ENCODE assay signal across 15 cellular contexts in the genomic region with DNA sequence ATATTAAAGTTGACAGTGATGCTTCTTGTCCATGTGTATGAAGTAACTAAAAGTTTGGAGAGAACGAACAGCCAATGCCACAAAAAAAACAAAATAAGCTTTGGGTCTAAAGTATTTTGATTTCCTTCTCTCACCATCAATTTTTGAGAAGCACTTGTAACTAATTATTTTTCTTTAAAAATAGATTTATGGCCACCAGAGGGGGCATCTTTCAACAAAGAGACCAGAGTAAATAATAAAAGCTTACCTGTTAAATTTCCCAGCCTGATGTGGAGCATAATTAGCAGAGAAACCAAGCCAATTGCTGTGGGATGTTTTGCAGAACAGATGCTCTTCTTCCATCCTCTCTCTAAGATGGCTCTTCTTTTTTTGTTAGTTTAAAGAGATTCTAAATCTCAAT. TPM values are rescaled to one million over a fixed set of nuclear protein-coding genes. Genes with fewer than 3 reads are reported as not detected.
A peak's percentile ranks its signal among the peaks of the same experiment; 100 is the strongest.
DNase-seq lines count a peak whose midpoint lies in the region; TF ChIP-seq lines count a peak whose summit lies in the region.
"Had no signal": no experiment of that assay in that cellular context is flagged by ENCODE, and none has a peak within 500 bp of the region (broad histone marks: within the 10 kb centered on the region; RNA-seq: fewer than 3 reads in every experiment).

No MANE protein-coding gene starts in this region.

- H3K27ac Mint-ChIP-seq in MCF 10A (ENCODE audit: low read depth, unreplicated experiment) (no peak overlapping the region), endothelial cell (ENCODE audit: unreplicated experiment) (no peak overlapping the region)
- H3K27ac Mint-ChIP-seq in activated CD4-positive, alpha-beta memory T cell treated with anti-CD3 and anti-CD28 coated beads for 36 hours, result no peak overlapping the region
- H3K27ac Mint-ChIP-seq in activated naive CD4-positive, alpha-beta T cell treated with anti-CD3 and anti-CD28 coated beads for 36 hours, result no peak overlapping the region
- H3K27ac Mint-ChIP-seq: WTC11 had no signal

- no peaks in the 10 kb centered on the region for H3K79me2 ChIP-seq in mammary epithelial cell (ENCODE audit: insufficient read depth, low read length)

- no peaks in the 10 kb centered on the region for H3K36me3 Mint-ChIP-seq in MCF 10A (ENCODE audit: insufficient read depth, unreplicated experiment)
- no peaks in the 10 kb centered on the region for H3K36me3 Mint-ChIP-seq in endothelial cell (ENCODE audit: low read depth, unreplicated experiment)
- H3K36me3 Mint-ChIP-seq in activated CD4-positive, alpha-beta memory T cell treated with anti-CD3 and anti-CD28 coated beads for 36 hours, result no peaks in the 10 kb centered on the region
- H3K36me3 Mint-ChIP-seq in activated naive CD4-positive, alpha-beta T cell treated with anti-CD3 and anti-CD28 coated beads for 36 hours (ENCODE audit: low read depth), result no peaks in the 10 kb centered on the region
- H3K36me3 Mint-ChIP-seq: WTC11 had no signal

- 43% methylated on average over 1 of the region's 1 CpG for WGBS in mammary epithelial cell (ENCODE audit: low coverage, missing lambda C conversion rate)

- no peaks in the 10 kb centered on the region for H3K4me1 ChIP-seq in mammary epithelial cell (ENCODE audit: insufficient read depth, low read length)
- H3K4me1 ChIP-seq: breast epithelium, right atrium auricular region, tibial artery had no signal

- intact Hi-C loops in MCF 10A (cut with micrococcal nuclease), result no loop called here
- intact Hi-C loops in mammary epithelial cell (cut with micrococcal nuclease), result no loop called here
- intact Hi-C loops in activated CD4-positive, alpha-beta memory T cell treated with anti-CD3 and anti-CD28 coated beads for 36 hours (cut with micrococcal nuclease), result no loop called here
- intact Hi-C loops in activated naive CD4-positive, alpha-beta T cell treated with anti-CD3 and anti-CD28 coated beads for 36 hours (cut with micrococcal nuclease), result no loop called here

- in situ Hi-C loops in mammary epithelial cell (cut with MboI; ENCODE audit: low sequenced_read_pairs in 2 of 2), result no loop called here

- POLR2A ChIA-PET in MCF 10A (lab: Yijun Ruan, JAX), result interaction anchor here (0.9 kb wide), 1 partner anchor 8 kb away, joined by 3 read pairs; no protein-coding TSS in a partner anchor
- POLR2A ChIA-PET in activated CD4-positive, alpha-beta memory T cell treated with anti-CD3 and anti-CD28 coated beads for 36 hours (lab: Charles Lee), result interaction anchor here (0.6 kb wide), 1 partner anchor 15 kb away, joined by 7 read pairs; no protein-coding TSS in a partner anchor

- H3K4me2 ChIP-seq in mammary epithelial cell (ENCODE audit: insufficient read depth, low read depth, low read length), result no peak overlapping the region

- H3K4me3 ChIP-seq in mammary epithelial cell (replicated peaks in 1 of 3; ENCODE audit: insufficient read depth in 1 of 3, low read depth in 2 of 3, low read length in 3 of 3), result no peak overlapping the region
- H3K4me3 ChIP-seq: breast epithelium, right atrium auricular region, tibial artery had no signal

- no peaks in the 10 kb centered on the region for H3K9me3 Mint-ChIP-seq in MCF 10A (ENCODE audit: unreplicated experiment)
- H3K9me3 Mint-ChIP-seq in endothelial cell (ENCODE audit: unreplicated experiment), result no peaks in the 10 kb centered on the region
- no peaks in the 10 kb centered on the region for H3K9me3 Mint-ChIP-seq in activated CD4-positive, alpha-beta memory T cell treated with anti-CD3 and anti-CD28 coated beads for 36 hours
- no peaks in the 10 kb centered on the region for H3K9me3 Mint-ChIP-seq in activated naive CD4-positive, alpha-beta T cell treated with anti-CD3 and anti-CD28 coated beads for 36 hours

- no peaks in the 10 kb centered on the region for H3K36me3 ChIP-seq in mammary epithelial cell (ENCODE audit: insufficient read depth, low read length)
- H3K36me3 ChIP-seq: breast epithelium, right atrium auricular region, tibial artery had no signal

- no peak overlapping the region for H3K4me3 Mint-ChIP-seq in MCF 10A (ENCODE audit: unreplicated experiment)
- H3K4me3 Mint-ChIP-seq in endothelial cell (ENCODE audit: unreplicated experiment), result no peak overlapping the region
- no peak overlapping the region for H3K4me3 Mint-ChIP-seq in activated CD4-positive, alpha-beta memory T cell treated with anti-CD3 and anti-CD28 coated beads for 36 hours
- no peak overlapping the region for H3K4me3 Mint-ChIP-seq in activated naive CD4-positive, alpha-beta T cell treated with anti-CD3 and anti-CD28 coated beads for 36 hours
- H3K4me3 Mint-ChIP-seq: WTC11 had no signal

- no peak overlapping the region for H3K9ac ChIP-seq in mammary epithelial cell (ENCODE audit: insufficient read depth, low read length)

- no TSS peak for BruUV-seq in MCF 10A (replicated peaks; lab: Mats Ljungman, UMichigan)
- no TSS peak for BruUV-seq in mammary epithelial cell (replicated peaks; lab: Mats Ljungman, UMichigan)

- H3K9me3 ChIP-seq in mammary epithelial cell (replicated peaks; ENCODE audit: insufficient read depth, low read length), result no peaks in the 10 kb centered on the region
- H3K9me3 ChIP-seq: breast epithelium, right atrium auricular region, tibial artery had no signal

- H3K4me1 Mint-ChIP-seq in MCF 10A (ENCODE audit: insufficient read depth, unreplicated experiment), result no peaks in the 10 kb centered on the region
- H3K4me1 Mint-ChIP-seq in endothelial cell (ENCODE audit: unreplicated experiment), result no peaks in the 10 kb centered on the region
- no peaks in the 10 kb centered on the region for H3K4me1 Mint-ChIP-seq in activated CD4-positive, alpha-beta memory T cell treated with anti-CD3 and anti-CD28 coated beads for 36 hours (ENCODE audit: low read depth)
- H3K4me1 Mint-ChIP-seq in activated naive CD4-positive, alpha-beta T cell treated with anti-CD3 and anti-CD28 coated beads for 36 hours (ENCODE audit: low read depth), result no peaks in the 10 kb centered on the region

- CTCF ChIA-PET in MCF 10A (lab: Yijun Ruan, JAX), result interaction anchor here (0.6 to 0.8 kb wide), 3 partner anchors 60 to 964 kb away, joined by 3 to 8 read pairs (median 3); no protein-coding TSS in a partner anchor
- CTCF ChIA-PET in mammary epithelial cell (lab: Charles Lee; ENCODE audit: low non-redundant PET), result interaction anchor here (0.7 kb wide), 1 partner anchor 46 kb away, joined by 6 read pairs; no protein-coding TSS in a partner anchor
- CTCF ChIA-PET in activated CD4-positive, alpha-beta memory T cell treated with anti-CD3 and anti-CD28 coated beads for 36 hours (lab: Charles Lee), result interaction anchor here (0.7 to 0.9 kb wide), 2 partner anchors 8 to 157 kb away, joined by 3 to 4 read pairs; no protein-coding TSS in a partner anchor
- CTCF ChIA-PET in activated naive CD4-positive, alpha-beta T cell treated with anti-CD3 and anti-CD28 coated beads for 36 hours (lab: Charles Lee), result interaction anchor here (0.6 to 0.9 kb wide), 2 partner anchors 9 to 295 kb away, joined by 3 read pairs; no protein-coding TSS in a partner anchor

- H2AFZ ChIP-seq in mammary epithelial cell (ENCODE audit: low read depth, low read length), result no peak overlapping the region

- dilution Hi-C loops in mammary epithelial cell (cut with HindIII; ENCODE audit: low sequenced_read_pairs), result no loop called here

- TF ChIP-seq CTCF in MCF 10A (IDR thresholded peaks at IDR 0.05; ENCODE audit: unreplicated experiment), result peak; percentile 22
- no peak for TF ChIP-seq CTCF in mammary epithelial cell (conservative IDR thresholded peaks at IDR 0.05 in 1 of 2, IDR thresholded peaks at IDR 0.05 in 1 of 2; ENCODE audit: extremely low read depth in 1 of 2, insufficient read depth in 1 of 2, low read depth in 1 of 2, low read length in 2 of 2)
- peak; percentile 59 for TF ChIP-seq CTCF in endothelial cell (IDR thresholded peaks at IDR 0.05; ENCODE audit: unreplicated experiment)

- H3K27me3 Mint-ChIP-seq in MCF 10A (ENCODE audit: insufficient read depth, unreplicated experiment) (peaks cover 89% of the 10 kb centered on the region), endothelial cell (ENCODE audit: unreplicated experiment) (no peaks in the 10 kb centered on the region)
- H3K27me3 Mint-ChIP-seq in activated CD4-positive, alpha-beta memory T cell treated with anti-CD3 and anti-CD28 coated beads for 36 hours, result peaks cover 2% of the 10 kb centered on the region
- H3K27me3 Mint-ChIP-seq in activated naive CD4-positive, alpha-beta T cell treated with anti-CD3 and anti-CD28 coated beads for 36 hours (ENCODE audit: low read depth), result no peaks in the 10 kb centered on the region

- DNase-seq in MCF 10A (ENCODE audit: unreplicated experiment) (peak; percentile 26), mammary epithelial cell (no peak), NCI-H2171 treated with DMSO at 0.1 percent for 48 hours (lab: John Stamatoyannopoulos, UW) (peak; percentile 59), endothelial cell (ENCODE audit: low spot score) (no peak), GF-D8 (lab: John Stamatoyannopoulos, UW) (no peak), NCI-H510A treated with DMSO at 0.1 percent for 48 hours (lab: John Stamatoyannopoulos, UW) (no peak)
- no peak for DNase-seq in activated CD4-positive, alpha-beta memory T cell treated with anti-CD3 and anti-CD28 coated beads for 36 hours
- DNase-seq in activated naive CD4-positive, alpha-beta T cell treated with anti-CD3 and anti-CD28 coated beads for 36 hours, result no peak
- DNase-seq: NCI-H2107, SHP77, tibial artery had no signal

- no peak overlapping the region for H3K27ac ChIP-seq in mammary epithelial cell (ENCODE audit: insufficient read depth, low read depth, low read length)
- H3K27ac ChIP-seq: breast epithelium, right atrium auricular region, tibial artery had no signal

- H3K27me3 ChIP-seq in mammary epithelial cell (ENCODE audit: insufficient read depth, low read length), result no peaks in the 10 kb centered on the region
- H3K27me3 ChIP-seq: breast epithelium, right atrium auricular region, tibial artery had no signal

- no peaks in the 10 kb centered on the region for H4K20me1 ChIP-seq in mammary epithelial cell (ENCODE audit: insufficient read depth, low read length)

RNA-seq across cellular contexts. Expression of a gene that starts 29.0 kb away (rescaled TPM):
- total RNA-seq in MCF 10A (2022) (not detected in 2 replicates), mammary epithelial cell (not detected), endothelial cell (ENCODE audit: unreplicated experiment) (16.4 TPM)
- polyA plus RNA-seq in mammary epithelial cell, result not detected
- polyA minus RNA-seq in mammary epithelial cell, result not detected
- total RNA-seq in activated CD4-positive, alpha-beta memory T cell treated with anti-CD3 and anti-CD28 coated beads for 36 hours, result not detected
- total RNA-seq in activated naive CD4-positive, alpha-beta T cell treated with anti-CD3 and anti-CD28 coated beads for 36 hours, result not detected
- total RNA-seq: breast epithelium, esophagus mucosa, right atrium auricular region, WTC11 had no signal

Comparison
In these comparisons a context has a peak if more than half of its experiments do, and no peak if none do; other contexts are left out.
1. DNase-seq: peak in MCF 10A (single experiment) and NCI-H2171 treated with DMSO at 0.1 percent for 48 hours (single experiment); none in mammary epithelial cell (single experiment), endothelial cell (single experiment), activated CD4-positive, alpha-beta memory T cell treated with anti-CD3 and anti-CD28 coated beads for 36 hours (single experiment), GF-D8 (single experiment), activated naive CD4-positive, alpha-beta T cell treated with anti-CD3 and anti-CD28 coated beads for 36 hours (single experiment) and NCI-H510A treated with DMSO at 0.1 percent for 48 hours (single experiment).
2. CTCF ChIP-seq: peak in MCF 10A (single experiment) and endothelial cell (single experiment); none in mammary epithelial cell (0 of 2).
3. RNA of a gene that starts 29.0 kb away (total RNA-seq): 16.4 TPM in endothelial cell (single experiment); not detected in MCF 10A, not detected in mammary epithelial cell, not detected in activated CD4-positive, alpha-beta memory T cell treated with anti-CD3 and anti-CD28 coated beads for 36 hours and not detected in activated naive CD4-positive, alpha-beta T cell treated with anti-CD3 and anti-CD28 coated beads for 36 hours; every median in the first group is over 10 times any median in the second.